In the genomic region with DNA sequence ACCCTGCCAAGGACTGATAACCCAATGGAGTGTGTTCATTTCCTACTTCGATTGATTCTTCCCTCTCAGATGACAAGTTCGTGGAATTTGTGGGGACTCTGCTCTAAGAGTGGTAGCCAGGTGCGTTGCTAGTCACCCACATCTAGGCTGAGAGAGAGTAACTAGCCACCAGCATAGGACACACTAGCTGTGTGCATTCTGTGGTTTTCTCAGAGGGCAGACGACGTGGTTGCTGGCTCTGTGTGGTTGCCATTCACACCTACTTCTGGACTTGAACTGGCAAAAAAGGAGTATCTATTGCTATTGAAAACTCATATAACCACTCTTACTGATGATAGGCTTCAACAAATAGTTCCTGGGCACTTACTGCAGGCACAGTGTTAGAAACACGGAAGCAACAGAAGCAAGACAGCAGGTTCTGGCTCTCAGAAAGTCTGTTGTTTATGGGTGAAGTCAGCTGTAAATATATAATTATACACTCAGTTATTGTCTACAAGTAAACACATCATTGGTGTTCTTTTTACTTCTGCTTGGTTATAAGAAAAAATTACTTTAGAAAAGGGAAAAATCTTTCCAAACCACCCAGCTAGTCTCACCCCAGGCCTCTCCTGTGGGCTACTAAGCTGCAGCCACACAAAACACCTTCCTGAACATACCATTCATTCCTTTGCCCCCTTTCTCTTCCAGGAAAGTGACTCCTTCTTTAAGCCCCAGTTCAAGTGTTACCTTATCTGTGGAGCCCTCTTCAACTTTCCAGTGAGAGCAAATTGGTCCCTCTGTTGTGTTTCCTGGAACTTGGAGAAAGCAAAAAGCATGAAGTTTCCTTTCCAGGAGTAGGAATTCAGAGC, we compare ENCODE assay signal across 1 cellular context.
TF ChIP-seq lines count a peak whose summit lies in the region.

No MANE protein-coding gene starts in this region.

TF ChIP-seq in H1, 55 proteins besides CTCF, POLR2A, EP300 and RAD21 (continued from another document):
- no peak for TF ChIP-seq MAFK (IDR thresholded peaks at IDR 0.05; ENCODE audit: low read depth, low read length)
- TF ChIP-seq CBX8 (IDR thresholded peaks at IDR 0.05; ENCODE audit: borderline replicate concordance, low read depth, low read length) = no peak
- TF ChIP-seq, protein P1, sequence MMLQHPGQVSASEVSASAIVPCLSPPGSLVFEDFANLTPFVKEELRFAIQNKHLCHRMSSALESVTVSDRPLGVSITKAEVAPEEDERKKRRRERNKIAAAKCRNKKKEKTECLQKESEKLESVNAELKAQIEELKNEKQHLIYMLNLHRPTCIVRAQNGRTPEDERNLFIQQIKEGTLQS (IDR thresholded peaks at IDR 0.05; ENCODE audit: insufficient read depth, low read depth, low read length) = no peak
- no peak for TF ChIP-seq CBX5 (IDR thresholded peaks at IDR 0.05; ENCODE audit: low read depth, low read length)
- TF ChIP-seq SIN3A (conservative IDR thresholded peaks at IDR 0.05 in 1 of 2, IDR thresholded peaks at IDR 0.05 in 1 of 2; ENCODE audit: low read depth in 1 of 2, low read length in 2 of 2) = no peak
- TF ChIP-seq RXRA (IDR thresholded peaks at IDR 0.05; ENCODE audit: insufficient read depth, low read depth, low read length) = no peak
- no peak for TF ChIP-seq POU5F1 (IDR thresholded peaks at IDR 0.05; ENCODE audit: low read depth, low read length)
- no peak for TF ChIP-seq PHF8 (conservative IDR thresholded peaks at IDR 0.05; ENCODE audit: low read depth, low read length)
